ENCODE assay signal across 9 cellular contexts in the genomic region with DNA sequence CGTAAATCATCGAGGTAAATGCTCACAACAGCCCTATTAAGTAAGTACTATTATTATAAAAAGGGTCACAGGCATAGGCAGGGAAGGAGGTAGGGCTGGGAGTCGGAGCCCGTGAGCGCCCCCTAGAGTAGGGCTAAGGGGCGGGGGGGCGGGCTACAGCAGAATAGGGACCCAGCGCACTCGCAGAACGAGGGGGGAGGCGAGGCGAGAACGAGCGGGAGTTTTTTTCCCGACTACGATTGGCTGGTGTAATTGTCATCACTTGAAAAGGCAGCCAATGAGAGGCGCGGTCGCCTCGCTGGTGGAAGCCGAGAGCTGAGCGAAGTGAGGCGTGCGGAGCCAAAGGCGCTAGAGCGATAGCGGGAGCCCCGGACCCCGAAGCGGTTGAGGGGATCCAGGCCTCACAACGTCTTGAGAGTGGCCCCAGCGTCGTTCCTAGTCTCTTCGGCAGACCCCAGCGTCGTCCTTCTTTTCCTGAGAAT. TPM values are rescaled to one million over a fixed set of nuclear protein-coding genes. Genes with fewer than 3 reads are reported as not detected.
DNase-seq lines count a peak whose midpoint lies in the region; ATAC-seq, FAIRE-seq and TF ChIP-seq lines count a peak whose summit lies in the region.
"Had no signal": no experiment of that assay in that cellular context is flagged by ENCODE, and none has a peak within 500 bp of the region (broad histone marks: within the 10 kb centered on the region; RNA-seq: fewer than 3 reads in every experiment).

No MANE protein-coding gene starts in this region.

- FAIRE-seq in keratinocyte (lab: Jason Lieb, UNC): peak; percentile 69
- FAIRE-seq: islet of Langerhans had no signal

- TF ChIP-seq CTCF in GM12864 (IDR thresholded peaks at IDR 0.05; ENCODE audit: low read depth, low read length, missing control alignments): peak; percentile 30
- TF ChIP-seq CTCF in keratinocyte (optimal IDR thresholded peaks at IDR 0.05 in 1 of 3, IDR thresholded peaks at IDR 0.05 in 1 of 3, conservative IDR thresholded peaks at IDR 0.05 in 1 of 3; ENCODE audit: extremely low read depth in 1 of 3, insufficient read depth in 2 of 3, low read length in 3 of 3): peak in 2 of 3 experiments; percentile 27 to 45

- H3K9me3 ChIP-seq in keratinocyte (ENCODE audit: control insufficient read depth, low read depth, low read length): no peaks in the 10 kb centered on the region

- H3K9ac ChIP-seq in keratinocyte (ENCODE audit: control insufficient read depth, extremely low read depth, insufficient read depth, low read length): no peak overlapping the region

- no peaks in the 10 kb centered on the region for H3K27me3 ChIP-seq in keratinocyte (ENCODE audit: control insufficient read depth, extremely low read depth, insufficient read depth, low read length)

- peak overlapping the region; percentile 83 for H3K4me2 ChIP-seq in keratinocyte (ENCODE audit: control insufficient read depth, extremely low read depth, insufficient read depth, low read depth, low read length)

- no peaks in the 10 kb centered on the region for H3K9me1 ChIP-seq in keratinocyte (ENCODE audit: control insufficient read depth, extremely low read depth, insufficient read depth, low read length)

- peak overlapping the region; percentile 64 for H2AFZ ChIP-seq in keratinocyte (ENCODE audit: control insufficient read depth, low read length)

- dilution Hi-C loops in keratinocyte (cut with MboI; ENCODE audit: extremely low pct_ligation_motif_present, low sequenced_read_pairs): no loop called here

- H3K79me2 ChIP-seq in keratinocyte (ENCODE audit: control insufficient read depth, insufficient read depth, low read length): no peaks in the 10 kb centered on the region

- H3K4me1 ChIP-seq in keratinocyte (ENCODE audit: control insufficient read depth, extremely low read depth, insufficient read depth, low read length): peaks cover 3% of the 10 kb centered on the region

- no peaks in the 10 kb centered on the region for H3K36me3 ChIP-seq in keratinocyte (ENCODE audit: control insufficient read depth in 2 of 2, extremely low read depth in 1 of 2, insufficient read depth in 2 of 2, low read length in 2 of 2)

- no peak for ATAC-seq in GM21737 (IDR thresholded peaks at IDR 0.05; ENCODE audit: unreplicated experiment)

- no peak overlapping the region for H3K27ac ChIP-seq in caudate nucleus (ENCODE audit: low read depth, low read length)
- H3K27ac ChIP-seq in keratinocyte (ENCODE audit: control insufficient read depth, insufficient read depth, low read length): no peak overlapping the region

- DNase-seq in GM12864 (ENCODE audit: low read depth): no peak
- peak; percentile 83 for DNase-seq in NCI-H2171 (lab: John Stamatoyannopoulos, UW)
- peak; percentile 73 for DNase-seq in activated CD4-positive, CD25-positive, alpha-beta regulatory T cell treated with anti-CD3 and anti-CD28 coated beads, Interleukin-2, amount 50 U/mL, for 16 hours (ENCODE audit: low read depth, low spot score)
- peak; percentile 41 to 97 (median 91) for DNase-seq in caudate nucleus (lab: John Stamatoyannopoulos, UW)
- peak; percentile 26 for DNase-seq in keratinocyte (ENCODE audit: low read depth, low spot score)
- peak; percentile 83 for DNase-seq in stimulated activated CD4-positive, alpha-beta T cell treated with anti-CD3 and anti-CD28 coated beads, Interleukin-12 subunit alpha, Interleukin-12 subunit beta, amount 100 ng/mL, for 4 hours
- DNase-seq in KG1 (lab: John Stamatoyannopoulos, UW): no peak

- no peaks in the 10 kb centered on the region for H4K20me1 ChIP-seq in keratinocyte (ENCODE audit: control insufficient read depth, extremely low read depth, insufficient read depth, low read length)

- H3K4me3 ChIP-seq in GM12864 (ENCODE audit: low read depth, low read length) (no peak overlapping the region), keratinocyte (ENCODE audit: control insufficient read depth in 2 of 3, extremely low read depth in 1 of 3, insufficient read depth in 2 of 3, low read depth in 1 of 3, low read length in 3 of 3) (peak overlapping the region in 2 of 3 experiments; percentile 31 to 42)

RNA-seq across cellular contexts. Expression of gene KEAP1, which starts 24.2 kb away (rescaled TPM):
- polyA plus RNA-seq in keratinocyte: 29.6 to 46.2 TPM (median 35.8 TPM) in 3 replicates
- polyA plus RNA-seq in keratinocyte (2011; ENCODE audit: low read depth): 72.0 TPM
- 29.6 and 38.7 TPM in 2 replicates for polyA plus RNA-seq in keratinocyte (2011; cell fraction: cytosol; rRNA removed)
- 30.4 and 36.2 TPM in 2 replicates for polyA plus RNA-seq in keratinocyte (2011; cell fraction: nucleus; rRNA removed)
- 39.7 and 41.5 TPM in 2 replicates for polyA plus RNA-seq in keratinocyte (2012; ENCODE audit: low replicate concordance)
- 84.3 to 118 TPM (median 110 TPM) in 3 replicates for polyA minus RNA-seq in keratinocyte
- polyA minus RNA-seq in keratinocyte (2011; cell fraction: cytosol; rRNA and poly(A)+ RNA removed): 87.5 TPM
- 20.8 and 23.4 TPM in 2 replicates for polyA minus RNA-seq in keratinocyte (2011; cell fraction: nucleus; rRNA and poly(A)+ RNA removed)

RNA-seq across cellular contexts. Expression of gene S1PR5, which starts 38.3 kb away (rescaled TPM):
- polyA plus RNA-seq in keratinocyte: 9.4 to 10.5 TPM (median 10.3 TPM) in 3 replicates
- polyA plus RNA-seq in keratinocyte (2011; ENCODE audit: low read depth): 47.8 TPM
- polyA plus RNA-seq in keratinocyte (2011; cell fraction: cytosol; rRNA removed): 3.5 and 5.5 TPM in 2 replicates
- polyA plus RNA-seq in keratinocyte (2011; cell fraction: nucleus; rRNA removed): 15.9 and 17.3 TPM in 2 replicates
- 10.9 and 26.2 TPM in 2 replicates for polyA plus RNA-seq in keratinocyte (2012; ENCODE audit: low replicate concordance)
- polyA minus RNA-seq in keratinocyte: 2.2 to 4.1 TPM (median 3.0 TPM) in 3 replicates
- 20.5 TPM for polyA minus RNA-seq in keratinocyte (2011; cell fraction: cytosol; rRNA and poly(A)+ RNA removed)
- 16.1 and 16.9 TPM in 2 replicates for polyA minus RNA-seq in keratinocyte (2011; cell fraction: nucleus; rRNA and poly(A)+ RNA removed)

RNA-seq across cellular contexts. Expression of gene PDE4A, which starts 58.6 kb away (rescaled TPM):
- polyA plus RNA-seq in keratinocyte: 0.05 to 0.24 TPM (median 0.09 TPM) in 3 replicates
- polyA plus RNA-seq in keratinocyte (2011; ENCODE audit: low read depth): 0.34 TPM
- polyA plus RNA-seq in keratinocyte (2011; cell fraction: cytosol; rRNA removed): 0.16 and 0.40 TPM in 2 replicates
- polyA plus RNA-seq in keratinocyte (2011; cell fraction: nucleus; rRNA removed): 0.34 and 0.37 TPM in 2 replicates
- polyA plus RNA-seq in keratinocyte (2012; ENCODE audit: low replicate concordance): 0.41 and 0.48 TPM in 2 replicates
- 0.33 to 2.1 TPM (median 0.35 TPM) in 3 replicates for polyA minus RNA-seq in keratinocyte
- 0.77 TPM for polyA minus RNA-seq in keratinocyte (2011; cell fraction: cytosol; rRNA and poly(A)+ RNA removed)
- polyA minus RNA-seq in keratinocyte (2011; cell fraction: nucleus; rRNA and poly(A)+ RNA removed): 0.42 and 0.62 TPM in 2 replicates

Comparison
In these comparisons a context has a peak if more than half of its experiments do, and no peak if none do; other contexts are left out.
1. DNase-seq: peak in NCI-H2171 (single experiment), activated CD4-positive, CD25-positive, alpha-beta regulatory T cell treated with anti-CD3 and anti-CD28 coated beads, Interleukin-2, amount 50 U/mL, for 16 hours (single experiment), caudate nucleus (61 of 61), keratinocyte (single experiment) and stimulated activated CD4-positive, alpha-beta T cell treated with anti-CD3 and anti-CD28 coated beads, Interleukin-12 subunit alpha, Interleukin-12 subunit beta, amount 100 ng/mL, for 4 hours (single experiment); none in GM12864 (single experiment) and KG1 (single experiment).